ENCODE assay signal across 24 cellular contexts in genomic region chr15:78424673-78425072, GRCh38.
"Had no signal": no experiment of that assay in that cellular context is flagged by ENCODE, and none has a peak within 500 bp of the region (broad histone marks: within the 10 kb centered on the region; RNA-seq: fewer than 3 reads in every experiment).

No MANE protein-coding gene starts in this region.

- H3K36me3 ChIP-seq: colonic mucosa, esophagus squamous epithelium, gastrocnemius medialis, heart right ventricle, left lung, lower lobe of right lung had no signal

- H3K9me3 ChIP-seq: colonic mucosa, esophagus squamous epithelium, gastrocnemius medialis, heart right ventricle, left lung, lower lobe of right lung had no signal

- H3K4me3 ChIP-seq: colonic mucosa, dorsolateral prefrontal cortex, esophagus squamous epithelium, gastrocnemius medialis, heart right ventricle, left lung, lower lobe of right lung had no signal

- ATAC-seq: effector memory CD8-positive, alpha-beta T cell; esophagus mucosa; gastrocnemius medialis; heart right ventricle; left cardiac atrium; left lung; left ventricle myocardium superior; lower lobe of right lung; naive thymus-derived CD4-positive, alpha-beta T cell had no signal

- DNase-seq: colonic mucosa; dermis blood vessel endothelial cell; dorsolateral prefrontal cortex; effector CD4-positive, alpha-beta T cell; effector memory CD8-positive, alpha-beta T cell; endodermal cell; erythroblast; esophagus squamous epithelium; foreskin fibroblast; foreskin melanocyte; gastrocnemius medialis; glutamatergic neuron; head of caudate nucleus; heart right ventricle; hippocampal formation; left cardiac atrium; left lung; left ventricle myocardium superior; lower lobe of right lung; mesenchymal stem cell; midbrain; naive thymus-derived CD4-positive, alpha-beta T cell had no signal

- H3K4me1 ChIP-seq: esophagus squamous epithelium, gastrocnemius medialis, lower lobe of right lung had no signal

- H3K27ac ChIP-seq: colonic mucosa, dorsolateral prefrontal cortex, epithelial cell of prostate, esophagus squamous epithelium, gastrocnemius medialis, heart right ventricle, left lung, lower lobe of right lung had no signal

- H3K27me3 ChIP-seq: colonic mucosa, gastrocnemius medialis, left lung had no signal
